In genomic region chr19:2275588-2276428, GRCh38 we compare ENCODE assay signal across 1 cellular context.
TF ChIP-seq lines count a peak whose summit lies in the region.

No MANE protein-coding gene starts in this region.

TF ChIP-seq in HepG2, 621 proteins besides CTCF, POLR2A, EP300 and RAD21:
- TF ChIP-seq AGO2 (optimal IDR thresholded peaks at IDR 0.05; ENCODE audit: low read depth, low read length) (peak; percentile 32), STAT5B (CRISPR knock-in tag; IDR thresholded peaks at IDR 0.05) (no peak), ZBTB33 (CRISPR knock-in tag; IDR thresholded peaks at IDR 0.05) (peak; percentile 27; the same call in 1 of the 2 replicates), TMF1 (CRISPR knock-in tag; IDR thresholded peaks at IDR 0.05; ENCODE audit: low read depth) (no peak), ZBTB4 (CRISPR knock-in tag; IDR thresholded peaks at IDR 0.05; ENCODE audit: borderline replicate concordance) (0 out of 2 replicates have a peak, but pooled peaks have one; percentile 8), RBFOX2 (IDR thresholded peaks at IDR 0.05; ENCODE audit: low read depth, low read length) (peak; percentile 51), HNRNPLL (IDR thresholded peaks at IDR 0.05; ENCODE audit: low read depth, low read length, poor library complexity, severe bottlenecking) (peak; percentile 5)
